22 cellular contexts compared by ENCODE assay signal in the genomic region with DNA sequence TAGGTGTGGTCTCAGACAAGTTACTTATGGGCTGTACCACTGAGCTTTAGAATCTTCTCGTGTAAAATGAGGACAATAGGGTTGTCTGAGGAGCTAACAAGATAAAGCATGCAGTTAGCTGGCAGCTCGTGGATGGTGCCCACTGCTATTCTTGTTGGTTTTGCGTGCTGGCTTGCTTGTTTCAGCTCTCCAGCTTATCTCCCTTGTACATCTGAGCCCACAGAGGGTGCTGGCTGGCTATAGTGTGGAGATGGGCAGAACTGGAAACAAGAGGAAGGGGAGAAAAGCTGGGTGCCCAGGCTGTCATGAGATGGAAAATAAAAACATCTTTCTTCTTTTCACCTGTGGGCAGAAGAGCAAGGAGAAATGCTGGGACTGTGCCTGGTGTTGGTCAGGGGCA. TPM values are rescaled to one million over a fixed set of nuclear protein-coding genes. Genes with fewer than 3 reads are reported as not detected.
A peak's percentile ranks its signal among the peaks of the same experiment; 100 is the strongest.
DNase-seq lines count a peak whose midpoint lies in the region; ATAC-seq and TF ChIP-seq lines count a peak whose summit lies in the region.
"Had no signal": no experiment of that assay in that cellular context is flagged by ENCODE, and none has a peak within 500 bp of the region (broad histone marks: within the 10 kb centered on the region; RNA-seq: fewer than 3 reads in every experiment).

No MANE protein-coding gene starts in this region.

- H3F3A ChIP-seq in SK-N-SH (replicated peaks; ENCODE audit: insufficient read depth) = no peaks in the 10 kb centered on the region

- no peak; the same call in 1 of the 2 replicates for TF ChIP-seq RAD21 in SK-N-SH (IDR thresholded peaks at IDR 0.05; ENCODE audit: low read length)

- H3K79me2 ChIP-seq in SK-N-SH (ENCODE audit: insufficient read depth) = no peaks in the 10 kb centered on the region

- in situ Hi-C loops in brain microvascular endothelial cell (cut with HindIII; ENCODE audit: low pct_ligation_motif_present, low sequenced_read_pairs) = no loop called here

- no peaks in the 10 kb centered on the region for H3K9me3 ChIP-seq in SK-N-SH
- H3K9me3 ChIP-seq: BE2C; BLaER1 treated with 17β-estradiol and CSF1 and Interleukin-3, amounts not matched to agents 10 nM and 100 nM; HAP-1 had no signal

- POLR2A ChIA-PET in SK-N-SH (lab: Yijun Ruan, JAX) = no interaction called here

- DNase-seq in SK-N-SH (peak; percentile 13), cerebellar cortex (ENCODE audit: low spot score) (peak; percentile 23), globus pallidus (ENCODE audit: low spot score) (no peak), T1000 (lab: John Stamatoyannopoulos, UW) (no peak), brain microvascular endothelial cell (no peak)
- DNase-seq: 8988T; ACHN; AML-193; BE2C; Calu3; CD4-positive, alpha-beta memory T cell; COR-L47; DMS53; DMS79 treated with DMSO at 0.1 percent for 48 hours; GF-D8; GOT3 had no signal

- H3K27me3 ChIP-seq in SK-N-SH (ENCODE audit: insufficient read depth) (0 out of 2 replicates have a peak, but pooled peaks cover 7% of the 10 kb centered on the region), rectal smooth muscle tissue (ENCODE audit: control insufficient read depth, insufficient read depth, low read length) (peaks cover 2% of the 10 kb centered on the region), brain microvascular endothelial cell (replicated peaks) (peaks cover 2% of the 10 kb centered on the region)
- H3K27me3 ChIP-seq: BE2C; BLaER1 treated with 17β-estradiol and CSF1 and Interleukin-3, amounts not matched to agents 10 nM and 100 nM had no signal

- H3K36me3 ChIP-seq in SK-N-SH (replicated peaks in 1 of 2; ENCODE audit: control insufficient read depth in 1 of 2, insufficient read depth in 2 of 2, low read length in 1 of 2) (no peaks in the 10 kb centered on the region), rectal smooth muscle tissue (ENCODE audit: control insufficient read depth, insufficient read depth, low read length) (no peaks in the 10 kb centered on the region), brain microvascular endothelial cell (replicated peaks) (no peaks in the 10 kb centered on the region)
- H3K36me3 ChIP-seq: BE2C; BLaER1 treated with 17β-estradiol and CSF1 and Interleukin-3, amounts not matched to agents 10 nM and 100 nM; HAP-1 had no signal

- no peak overlapping the region for H3K4me2 ChIP-seq in SK-N-SH
- H3K4me2 ChIP-seq: A549; BLaER1 treated with 17β-estradiol and CSF1 and Interleukin-3, amounts not matched to agents 10 nM and 100 nM had no signal

- 15% methylated on average over 3 of the region's 3 CpGs for WGBS in SK-N-SH (ENCODE audit: low lambda C conversion rate)

- no peak overlapping the region for H3K4me3 ChIP-seq in SK-N-SH (ENCODE audit: low read depth in 2 of 2, low read length in 1 of 2)
- H3K4me3 ChIP-seq in rectal smooth muscle tissue (ENCODE audit: low read length) = no peak overlapping the region
- no peak overlapping the region for H3K4me3 ChIP-seq in brain microvascular endothelial cell (ENCODE audit: low read depth, low read length)
- H3K4me3 ChIP-seq: A549; BLaER1 treated with 17β-estradiol and CSF1 and Interleukin-3, amounts not matched to agents 10 nM and 100 nM; HAP-1 had no signal

- peaks cover 0 to 8% of the 10 kb centered on the region in 2 experiments; a peak in 1 of 4 replicates for H3K4me1 ChIP-seq in SK-N-SH (ENCODE audit: control insufficient read depth in 1 of 2, insufficient read depth in 2 of 2, low read depth in 1 of 2, low read length in 1 of 2)
- H3K4me1 ChIP-seq in rectal smooth muscle tissue (ENCODE audit: control insufficient read depth, insufficient read depth, low read length) = peaks cover 30% of the 10 kb centered on the region
- H3K4me1 ChIP-seq: A549; BE2C; BLaER1 treated with 17β-estradiol and CSF1 and Interleukin-3, amounts not matched to agents 10 nM and 100 nM; HAP-1 had no signal

- H3K27ac ChIP-seq in SK-N-SH (ENCODE audit: low read depth in 2 of 2, low read length in 1 of 2) (no peak overlapping the region), rectal smooth muscle tissue (ENCODE audit: low read depth, low read length) (peak overlapping the region; percentile 73), brain microvascular endothelial cell (no peak overlapping the region)
- H3K27ac ChIP-seq: A549; BLaER1 treated with 17β-estradiol and CSF1 and Interleukin-3, amounts not matched to agents 10 nM and 100 nM had no signal

- H4K20me1 ChIP-seq in SK-N-SH (ENCODE audit: insufficient read depth) = no peaks in the 10 kb centered on the region
- H4K20me1 ChIP-seq: BLaER1 treated with 17β-estradiol and CSF1 and Interleukin-3, amounts not matched to agents 10 nM and 100 nM had no signal

- H3K9me2 ChIP-seq in SK-N-SH = no peaks in the 10 kb centered on the region

- no peak for TF ChIP-seq EP300 in SK-N-SH (IDR thresholded peaks at IDR 0.05; ENCODE audit: borderline replicate concordance in 1 of 2, low read depth in 1 of 2, low read length in 1 of 2)

- CTCF ChIA-PET in SK-N-SH (lab: Yijun Ruan, JAX) = interaction anchor here (1.0 to 5.4 kb wide), 3 partner anchors 10 to 631 kb away, joined by 3 to 23 read pairs (median 3); no protein-coding TSS in a partner anchor

- TF ChIP-seq CTCF in SK-N-SH (IDR thresholded peaks at IDR 0.05) (no peak), brain microvascular endothelial cell (IDR thresholded peaks at IDR 0.05; ENCODE audit: low read depth, low read length, missing control alignments) (no peak)

- H3K9ac ChIP-seq in SK-N-SH (no peak overlapping the region), rectal smooth muscle tissue (ENCODE audit: low read length) (no peak overlapping the region)
- H3K9ac ChIP-seq: BLaER1 treated with 17β-estradiol and CSF1 and Interleukin-3, amounts not matched to agents 10 nM and 100 nM had no signal

- no peak for ATAC-seq in SK-N-SH treated with all-trans-retinoic acid at 6 μM for 48 hours
- ATAC-seq: A549 had no signal

- H2AFZ ChIP-seq in SK-N-SH (ENCODE audit: low read depth) = no peak overlapping the region

TF ChIP-seq in SK-N-SH, 30 proteins besides CTCF, POLR2A, EP300 and RAD21:
- TF ChIP-seq TEAD4 (IDR thresholded peaks at IDR 0.05; ENCODE audit: borderline replicate concordance, insufficient read depth) (no peak), GATA2 (CRISPR knock-in tag; IDR thresholded peaks at IDR 0.05) (peak; percentile 76)

TF ChIP-seq in SK-N-SH treated with all-trans-retinoic acid at 6 μM for 48 hours, 23 proteins besides CTCF, POLR2A, EP300 and RAD21 (continues in another document):
- TF ChIP-seq ZFP3 (CRISPR knock-in tag; IDR thresholded peaks at IDR 0.05) (no peak), OSR1 (CRISPR knock-in tag; IDR thresholded peaks at IDR 0.05) (no peak), SNAI2 (CRISPR knock-in tag; IDR thresholded peaks at IDR 0.05) (no peak), CSDC2 (CRISPR knock-in tag; IDR thresholded peaks at IDR 0.05) (no peak), GLIS3 (CRISPR knock-in tag; IDR thresholded peaks at IDR 0.05) (no peak), ZNF8 (CRISPR knock-in tag; IDR thresholded peaks at IDR 0.05) (no peak), BACH2 (CRISPR knock-in tag; IDR thresholded peaks at IDR 0.05; ENCODE audit: borderline replicate concordance) (no peak), ESRRG (CRISPR knock-in tag; IDR thresholded peaks at IDR 0.05) (no peak)
- TF ChIP-seq, protein P1, sequence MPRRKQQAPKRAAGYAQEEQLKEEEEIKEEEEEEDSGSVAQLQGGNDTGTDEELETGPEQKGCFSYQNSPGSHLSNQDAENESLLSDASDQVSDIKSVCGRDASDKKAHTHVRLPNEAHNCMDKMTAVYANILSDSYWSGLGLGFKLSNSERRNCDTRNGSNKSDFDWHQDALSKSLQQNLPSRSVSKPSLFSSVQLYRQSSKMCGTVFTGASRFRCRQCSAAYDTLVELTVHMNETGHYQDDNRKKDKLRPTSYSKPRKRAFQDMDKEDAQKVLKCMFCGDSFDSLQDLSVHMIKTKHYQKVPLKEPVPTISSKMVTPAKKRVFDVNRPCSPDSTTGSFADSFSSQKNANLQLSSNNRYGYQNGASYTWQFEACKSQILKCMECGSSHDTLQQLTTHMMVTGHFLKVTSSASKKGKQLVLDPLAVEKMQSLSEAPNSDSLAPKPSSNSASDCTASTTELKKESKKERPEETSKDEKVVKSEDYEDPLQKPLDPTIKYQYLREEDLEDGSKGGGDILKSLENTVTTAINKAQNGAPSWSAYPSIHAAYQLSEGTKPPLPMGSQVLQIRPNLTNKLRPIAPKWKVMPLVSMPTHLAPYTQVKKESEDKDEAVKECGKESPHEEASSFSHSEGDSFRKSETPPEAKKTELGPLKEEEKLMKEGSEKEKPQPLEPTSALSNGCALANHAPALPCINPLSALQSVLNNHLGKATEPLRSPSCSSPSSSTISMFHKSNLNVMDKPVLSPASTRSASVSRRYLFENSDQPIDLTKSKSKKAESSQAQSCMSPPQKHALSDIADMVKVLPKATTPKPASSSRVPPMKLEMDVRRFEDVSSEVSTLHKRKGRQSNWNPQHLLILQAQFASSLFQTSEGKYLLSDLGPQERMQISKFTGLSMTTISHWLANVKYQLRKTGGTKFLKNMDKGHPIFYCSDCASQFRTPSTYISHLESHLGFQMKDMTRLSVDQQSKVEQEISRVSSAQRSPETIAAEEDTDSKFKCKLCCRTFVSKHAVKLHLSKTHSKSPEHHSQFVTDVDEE (CRISPR knock-in tag; IDR thresholded peaks at IDR 0.05) = no peak
- TF ChIP-seq, protein P2, sequence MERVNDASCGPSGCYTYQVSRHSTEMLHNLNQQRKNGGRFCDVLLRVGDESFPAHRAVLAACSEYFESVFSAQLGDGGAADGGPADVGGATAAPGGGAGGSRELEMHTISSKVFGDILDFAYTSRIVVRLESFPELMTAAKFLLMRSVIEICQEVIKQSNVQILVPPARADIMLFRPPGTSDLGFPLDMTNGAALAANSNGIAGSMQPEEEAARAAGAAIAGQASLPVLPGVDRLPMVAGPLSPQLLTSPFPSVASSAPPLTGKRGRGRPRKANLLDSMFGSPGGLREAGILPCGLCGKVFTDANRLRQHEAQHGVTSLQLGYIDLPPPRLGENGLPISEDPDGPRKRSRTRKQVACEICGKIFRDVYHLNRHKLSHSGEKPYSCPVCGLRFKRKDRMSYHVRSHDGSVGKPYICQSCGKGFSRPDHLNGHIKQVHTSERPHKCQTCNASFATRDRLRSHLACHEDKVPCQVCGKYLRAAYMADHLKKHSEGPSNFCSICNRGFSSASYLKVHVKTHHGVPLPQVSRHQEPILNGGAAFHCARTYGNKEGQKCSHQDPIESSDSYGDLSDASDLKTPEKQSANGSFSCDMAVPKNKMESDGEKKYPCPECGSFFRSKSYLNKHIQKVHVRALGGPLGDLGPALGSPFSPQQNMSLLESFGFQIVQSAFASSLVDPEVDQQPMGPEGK (CRISPR knock-in tag; IDR thresholded peaks at IDR 0.05; ENCODE audit: borderline replicate concordance) = no peak

RNA-seq across cellular contexts. Expression of a gene that starts 46.5 kb away (rescaled TPM):
- polyA plus RNA-seq in SK-N-SH (2012; rRNA removed) = 0.37 and 0.64 TPM in 2 replicates
- 0.28 and 0.54 TPM in 2 replicates for polyA plus RNA-seq in SK-N-SH (2012; cell fraction: cytosol; rRNA removed)
- 0.12 and 0.25 TPM in 2 replicates for polyA plus RNA-seq in SK-N-SH (2012; cell fraction: nucleus; rRNA removed)
- polyA plus RNA-seq: CD14-positive monocyte; CD4-positive, alpha-beta memory T cell had no signal

Comparison
In these comparisons a context has a peak if more than half of its experiments do, and no peak if none do; other contexts are left out.
1. DNase-seq: peak in SK-N-SH (single experiment) and cerebellar cortex (single experiment); none in globus pallidus (single experiment), T1000 (single experiment) and brain microvascular endothelial cell (single experiment).